ENCODE assay signal across 8 cellular contexts in genomic region chr12:58888131-58888783, GRCh38. TPM values are rescaled to one million over a fixed set of nuclear protein-coding genes. Genes with fewer than 3 reads are reported as not detected.
DNase-seq lines count a peak whose midpoint lies in the region; ATAC-seq and TF ChIP-seq lines count a peak whose summit lies in the region.

No MANE protein-coding gene starts in this region.

- TF ChIP-seq CTCF in HFFc6 (IDR thresholded peaks at IDR 0.05): no peak
- TF ChIP-seq CTCF in RWPE1 (conservative IDR thresholded peaks at IDR 0.05; ENCODE audit: low read depth): no peak
- no peak for TF ChIP-seq CTCF in foreskin keratinocyte (conservative IDR thresholded peaks at IDR 0.05)
- no peak for TF ChIP-seq CTCF in retinal pigment epithelial cell (conservative IDR thresholded peaks at IDR 0.05; ENCODE audit: low read depth, low read length)
- no peak for TF ChIP-seq CTCF in progenitor cell of endocrine pancreas (IDR thresholded peaks at IDR 0.05; ENCODE audit: unreplicated experiment)

- peaks cover 13% of the 10 kb centered on the region for H3K4me1 ChIP-seq in foreskin keratinocyte

- ATAC-seq in foreskin keratinocyte (peak; percentile 67), HG03159 (IDR thresholded peaks at IDR 0.05; ENCODE audit: unreplicated experiment) (no peak)
- no peak for ATAC-seq in effector memory CD8-positive, alpha-beta T cell (replicated peaks)

- H3K4me3 Mint-ChIP-seq in HFFc6: no peak overlapping the region
- no peak overlapping the region for H3K4me3 Mint-ChIP-seq in effector memory CD8-positive, alpha-beta T cell
- no peak overlapping the region for H3K4me3 Mint-ChIP-seq in progenitor cell of endocrine pancreas (ENCODE audit: low read depth)

- no peak overlapping the region for H3K4me3 ChIP-seq in retinal pigment epithelial cell (ENCODE audit: low read length)

- POLR2A ChIA-PET in RWPE1 (lab: Yijun Ruan, JAX; ENCODE audit: low non-redundant PET): no interaction called here

- H3K27me3 ChIP-seq in foreskin keratinocyte: no peaks in the 10 kb centered on the region

- H3K27me3 Mint-ChIP-seq in HFFc6 (ENCODE audit: insufficient read depth) (no peaks in the 10 kb centered on the region), progenitor cell of endocrine pancreas (no peaks in the 10 kb centered on the region)
- no peaks in the 10 kb centered on the region for H3K27me3 Mint-ChIP-seq in effector memory CD8-positive, alpha-beta T cell

- H3K4me1 Mint-ChIP-seq in HFFc6 (ENCODE audit: low read depth) (peaks cover 2% of the 10 kb centered on the region), progenitor cell of endocrine pancreas (ENCODE audit: low read depth) (peaks cover 11% of the 10 kb centered on the region)
- H3K4me1 Mint-ChIP-seq in effector memory CD8-positive, alpha-beta T cell (ENCODE audit: low read depth in 2 of 2): no peaks in the 10 kb centered on the region

- H3K27ac ChIP-seq in RWPE1 (peak overlapping the region; percentile 39; the same call in 1 of the 2 replicates), foreskin keratinocyte (no peak overlapping the region)

- CTCF ChIA-PET in RWPE1 (lab: Yijun Ruan, JAX): interaction anchor here (0.7 kb wide), 1 partner anchor 203 kb away, joined by 4 read pairs; no protein-coding TSS in a partner anchor

- H3K9me3 Mint-ChIP-seq in HFFc6 (no peaks in the 10 kb centered on the region), progenitor cell of endocrine pancreas (ENCODE audit: low read depth) (no peaks in the 10 kb centered on the region)
- H3K9me3 Mint-ChIP-seq in effector memory CD8-positive, alpha-beta T cell: peaks cover 0 to 5% of the 10 kb centered on the region in 2 donors

- H3K27ac Mint-ChIP-seq in HFFc6 (no peak overlapping the region), progenitor cell of endocrine pancreas (no peak overlapping the region)
- H3K27ac Mint-ChIP-seq in effector memory CD8-positive, alpha-beta T cell: no peak overlapping the region

- H3K36me3 Mint-ChIP-seq in HFFc6 (ENCODE audit: low read depth) (peaks cover 26% of the 10 kb centered on the region; the same call in 1 of the 2 replicates), progenitor cell of endocrine pancreas (ENCODE audit: insufficient read depth) (peaks cover 42% of the 10 kb centered on the region)
- no peaks in the 10 kb centered on the region for H3K36me3 Mint-ChIP-seq in effector memory CD8-positive, alpha-beta T cell (ENCODE audit: insufficient read depth)

- DNase-seq in HFFc6 (peak; percentile 53), RWPE1 (ENCODE audit: low spot score) (peak; percentile 34), foreskin keratinocyte (peak; percentile 75 to 83), retinal pigment epithelial cell (ENCODE audit: low read depth) (peak; percentile 97), T-helper 2 cell (no peak), progenitor cell of endocrine pancreas (ENCODE audit: low spot score, unreplicated experiment) (no peak)
- DNase-seq in effector memory CD8-positive, alpha-beta T cell: no peak

RNA-seq across cellular contexts. Expression of gene LRIG3, which starts 32.0 kb away (rescaled TPM):
- total RNA-seq in HFFc6 (2021; fragmentation: NEBNext Ultra II Directional; extraction: Animal tissue kit (Norgen Biotek cat#: 25700)): 10 to 100 TPM in 1 of 6 experiments, 1 to 10 TPM in 5; 6.1 to 11.0 (median 6.8) TPM
- total RNA-seq in foreskin keratinocyte (25.9 TPM in 2 replicates), progenitor cell of endocrine pancreas (75.3 and 94.4 TPM in 2 replicates)
- polyA plus RNA-seq in foreskin keratinocyte: 4.8 and 6.6 TPM in 2 replicates

Comparison
In these comparisons a context has a peak if more than half of its experiments do, and no peak if none do; other contexts are left out.
1. DNase-seq: peak in HFFc6 (single experiment), RWPE1 (single experiment), foreskin keratinocyte (2 of 2) and retinal pigment epithelial cell (single experiment); none in effector memory CD8-positive, alpha-beta T cell (0 of 3), T-helper 2 cell (0 of 5) and progenitor cell of endocrine pancreas (single experiment).